Comparison of ENCODE assay signal across 11 cellular contexts in the genomic region with DNA sequence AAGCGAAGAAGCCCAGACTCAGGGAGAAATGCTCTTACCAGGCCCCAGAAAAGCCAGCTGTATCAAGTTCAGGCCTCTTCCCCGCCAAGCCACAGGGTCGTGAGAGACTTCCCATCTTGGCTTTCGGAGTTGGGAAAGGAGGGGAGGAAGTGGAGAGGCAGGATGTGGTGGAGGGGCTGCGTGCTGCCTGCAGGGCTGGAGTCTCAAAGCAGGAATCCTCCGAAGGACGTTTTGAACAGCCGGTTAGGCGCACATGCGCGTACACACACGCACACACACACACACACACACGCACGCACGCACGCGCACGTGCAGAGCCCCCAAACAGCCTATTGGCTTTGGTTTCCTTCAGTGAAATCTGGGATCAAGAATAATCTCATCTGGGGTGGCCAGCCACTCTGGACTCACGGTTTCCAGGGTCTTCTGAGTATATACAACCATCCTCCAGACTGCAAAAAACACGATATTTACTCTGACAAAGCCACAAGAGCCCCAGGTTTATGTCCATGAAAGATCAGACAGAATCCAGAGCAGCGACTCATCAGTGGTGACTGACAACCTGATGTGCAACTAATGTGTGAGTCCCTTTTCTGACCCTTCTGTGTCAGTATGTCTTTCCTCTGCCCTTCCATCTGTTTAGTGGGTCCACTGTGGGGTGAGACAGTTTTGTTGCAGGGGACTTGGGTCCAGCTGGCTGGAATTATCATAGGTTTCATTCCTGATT.
DNase-seq lines count a peak whose midpoint lies in the region; ATAC-seq and TF ChIP-seq lines count a peak whose summit lies in the region.
"Had no signal": no experiment of that assay in that cellular context is flagged by ENCODE, and none has a peak within 500 bp of the region (broad histone marks: within the 10 kb centered on the region; RNA-seq: fewer than 3 reads in every experiment).

No MANE protein-coding gene starts in this region.

- no peaks in the 10 kb centered on the region for H3K9me3 Mint-ChIP-seq in activated naive CD8-positive, alpha-beta T cell (ENCODE audit: low read depth)
- H3K9me3 Mint-ChIP-seq: stimulated activated memory B cell treated with anti-CD40 and anti-IgM and Interleukin-4, amounts not matched to agents 10 μg/mL and 1 μg/mL and 100 μg/mL, for 72 hours had no signal

- 70% methylated on average over 21 of the region's 21 CpGs for WGBS in hepatocyte (ENCODE audit: low lambda C conversion rate, missing lambda C conversion rate)
- WGBS in suprapubic skin, result 43% methylated on average over 21 of the region's 21 CpGs

- H2AFZ ChIP-seq in hepatocyte, result peak overlapping the region; percentile 28

- no peaks in the 10 kb centered on the region for H3K9me2 ChIP-seq in hepatocyte (replicated peaks; ENCODE audit: insufficient read depth)

- H3K27ac Mint-ChIP-seq in activated naive CD8-positive, alpha-beta T cell, result peak overlapping the region; percentile 29
- H3K27ac Mint-ChIP-seq: stimulated activated memory B cell treated with anti-CD40 and anti-IgM and Interleukin-4, amounts not matched to agents 10 μg/mL and 1 μg/mL and 100 μg/mL, for 72 hours had no signal

- H3K27me3 Mint-ChIP-seq in activated naive CD8-positive, alpha-beta T cell, result no peaks in the 10 kb centered on the region

- H3K27ac ChIP-seq in hepatocyte (no peak overlapping the region), thoracic aorta (no peak overlapping the region), suprapubic skin (no peak overlapping the region)

- H3K4me3 ChIP-seq in hepatocyte (no peak overlapping the region), thoracic aorta (peak overlapping the region; percentile 18), suprapubic skin (no peak overlapping the region)

- no peaks in the 10 kb centered on the region for H3K4me1 ChIP-seq in hepatocyte (ENCODE audit: insufficient read depth)
- H3K4me1 ChIP-seq in thoracic aorta (ENCODE audit: control insufficient read depth in 1 of 2, low read depth in 2 of 2), result peaks cover 3 to 9% of the 10 kb centered on the region in 2 donors
- peaks cover 11% of the 10 kb centered on the region for H3K4me1 ChIP-seq in suprapubic skin

- H3K9me3 ChIP-seq in hepatocyte (ENCODE audit: low read depth) (no peaks in the 10 kb centered on the region), thoracic aorta (no peaks in the 10 kb centered on the region), suprapubic skin (no peaks in the 10 kb centered on the region)
- H3K9me3 ChIP-seq: BE2C had no signal

- no peak overlapping the region for H3K4me2 ChIP-seq in hepatocyte

- H3K27me3 ChIP-seq in hepatocyte (no peaks in the 10 kb centered on the region), thoracic aorta (replicated peaks; ENCODE audit: insufficient read depth) (no peaks in the 10 kb centered on the region), suprapubic skin (no peaks in the 10 kb centered on the region)
- H3K27me3 ChIP-seq: BE2C had no signal

- H4K20me1 ChIP-seq in hepatocyte (ENCODE audit: insufficient read depth, poor library complexity, severe bottlenecking), result no peaks in the 10 kb centered on the region

- H3K36me3 Mint-ChIP-seq in activated naive CD8-positive, alpha-beta T cell, result no peaks in the 10 kb centered on the region
- H3K36me3 Mint-ChIP-seq: stimulated activated memory B cell treated with anti-CD40 and anti-IgM and Interleukin-4, amounts not matched to agents 10 μg/mL and 1 μg/mL and 100 μg/mL, for 72 hours had no signal

- H3K4me1 Mint-ChIP-seq in activated naive CD8-positive, alpha-beta T cell (ENCODE audit: low read depth), result peaks cover 21% of the 10 kb centered on the region
- H3K4me1 Mint-ChIP-seq: stimulated activated memory B cell treated with anti-CD40 and anti-IgM and Interleukin-4, amounts not matched to agents 10 μg/mL and 1 μg/mL and 100 μg/mL, for 72 hours had no signal

- DNase-seq in activated CD4-positive, alpha-beta T cell treated with anti-CD3 and anti-CD28 coated beads for 48 hours, result peak; percentile 41
- no peak for DNase-seq in activated CD4-positive, alpha-beta T cell treated with anti-CD3 and anti-CD28 coated beads, Interleukin-2, amount 50 U/mL, for 1 hour
- DNase-seq in hepatocyte (ENCODE audit: low spot score) (peak; percentile 17), thoracic aorta (ENCODE audit: low spot score) (no peak), cerebellum (ENCODE audit: low spot score) (no peak), suprapubic skin (ENCODE audit: low spot score in 2 of 2) (no peak)
- DNase-seq: BE2C, T-helper 9 cell had no signal

- no peak for TF ChIP-seq CTCF in hepatocyte (IDR thresholded peaks at IDR 0.05; ENCODE audit: poor library complexity)
- no peak for TF ChIP-seq CTCF in thoracic aorta (IDR thresholded peaks at IDR 0.05)
- TF ChIP-seq CTCF in suprapubic skin (IDR thresholded peaks at IDR 0.05), result no peak

- no peak for TF ChIP-seq EP300 in suprapubic skin (IDR thresholded peaks at IDR 0.05)

- peak overlapping the region; percentile 0 for H3K4me3 Mint-ChIP-seq in activated naive CD8-positive, alpha-beta T cell
- H3K4me3 Mint-ChIP-seq: stimulated activated memory B cell treated with anti-CD40 and anti-IgM and Interleukin-4, amounts not matched to agents 10 μg/mL and 1 μg/mL and 100 μg/mL, for 72 hours had no signal

- no peaks in the 10 kb centered on the region for H3K79me2 ChIP-seq in hepatocyte

- H3K36me3 ChIP-seq in hepatocyte (replicated peaks; ENCODE audit: insufficient read depth, low read depth) (no peaks in the 10 kb centered on the region), thoracic aorta (no peaks in the 10 kb centered on the region), suprapubic skin (no peaks in the 10 kb centered on the region)
- H3K36me3 ChIP-seq: BE2C had no signal

- no peak for TF ChIP-seq POLR2A in suprapubic skin (IDR thresholded peaks at IDR 0.05)

- ATAC-seq in thoracic aorta (ENCODE audit: insufficient number of reproducible peaks, low FRiP score, low read depth), result no peak
- ATAC-seq in HG02970 (IDR thresholded peaks at IDR 0.05; ENCODE audit: low FRiP score, unreplicated experiment), result no peak
- ATAC-seq: stimulated activated memory B cell treated with anti-CD40 and anti-IgM and Interleukin-4, amounts not matched to agents 10 μg/mL and 1 μg/mL and 100 μg/mL, for 72 hours had no signal

Comparison
In these comparisons a context has a peak if more than half of its experiments do, and no peak if none do; other contexts are left out.
1. DNase-seq: peak in activated CD4-positive, alpha-beta T cell treated with anti-CD3 and anti-CD28 coated beads for 48 hours (single experiment) and hepatocyte (single experiment); none in activated CD4-positive, alpha-beta T cell treated with anti-CD3 and anti-CD28 coated beads, Interleukin-2, amount 50 U/mL, for 1 hour (single experiment), thoracic aorta (single experiment), cerebellum (single experiment) and suprapubic skin (0 of 2).